Comparison of ENCODE assay signal across 8 cellular contexts in genomic region chrX:46978341-46979291, GRCh38.
DNase-seq lines count a peak whose midpoint lies in the region; ATAC-seq and TF ChIP-seq lines count a peak whose summit lies in the region.

No MANE protein-coding gene starts in this region.

- DNase-seq in DMS114 treated with DMSO at 0.1 percent for 48 hours (lab: John Stamatoyannopoulos, UW; ENCODE audit: unreplicated experiment), result peak; percentile 1
- DNase-seq in NCI-H524 treated with DMSO at 0.1 percent for 48 hours (lab: John Stamatoyannopoulos, UW), result peak; percentile 21
- DNase-seq in activated CD4-positive, alpha-beta T cell treated with anti-CD3 and anti-CD28 coated beads, Interleukin-2, amount 50 U/mL, for 1 hour, result peak; percentile 67
- peak; percentile 69 for DNase-seq in ecto neural progenitor cell (ENCODE audit: low spot score)
- peak in 1 of 2 experiments; percentile 40 for DNase-seq in mesothelial cell of epicardium (ENCODE audit: low spot score in 2 of 2, unreplicated experiment in 2 of 2)
- DNase-seq in stimulated activated CD8-positive, alpha-beta memory T cell treated with anti-CD3 and anti-CD28 coated beads, Interleukin-7, amount 100 ng/mL, for 24 hours (ENCODE audit: low read depth), result peak; percentile 55

- ATAC-seq in HG02610 (IDR thresholded peaks at IDR 0.05; ENCODE audit: unreplicated experiment) (peak; percentile 35), HG03565 (IDR thresholded peaks at IDR 0.05; ENCODE audit: unreplicated experiment) (no peak)

- peaks cover 27% of the 10 kb centered on the region for H3K9me3 Mint-ChIP-seq in mesothelial cell of epicardium

- H3K27ac Mint-ChIP-seq in mesothelial cell of epicardium, result no peak overlapping the region

- H3K4me1 Mint-ChIP-seq in mesothelial cell of epicardium, result peaks cover 7% of the 10 kb centered on the region

- H3K27me3 Mint-ChIP-seq in mesothelial cell of epicardium (ENCODE audit: low read depth), result no peaks in the 10 kb centered on the region

- H3K36me3 Mint-ChIP-seq in mesothelial cell of epicardium, result peaks cover 2% of the 10 kb centered on the region

- TF ChIP-seq CTCF in mesothelial cell of epicardium (IDR thresholded peaks at IDR 0.05; ENCODE audit: unreplicated experiment), result peak; percentile 75

- H3K4me3 Mint-ChIP-seq in mesothelial cell of epicardium, result no peak overlapping the region
